20 cellular contexts compared by ENCODE assay signal in genomic region chr1:180218806-180219765, GRCh38. TPM values are rescaled to one million over a fixed set of nuclear protein-coding genes. Genes with fewer than 3 reads are reported as not detected.
"Had no signal": no experiment of that assay in that cellular context is flagged by ENCODE, and none has a peak within 500 bp of the region (broad histone marks: within the 10 kb centered on the region; RNA-seq: fewer than 3 reads in every experiment).

No MANE protein-coding gene starts in this region.

- ATAC-seq: effector memory CD8-positive, alpha-beta T cell; gastroesophageal sphincter; left lung had no signal

- H3K4me1 ChIP-seq: esophagus squamous epithelium, gastroesophageal sphincter, left lung, uterus had no signal

- H3K36me3 Mint-ChIP-seq: immature natural killer cell, naive B cell, type B pancreatic cell had no signal

- H3K27me3 ChIP-seq: uterus had no signal

- H3K27ac Mint-ChIP-seq: dendritic cell treated with granulocyte-macrophage colony-stimulating factor and Interleukin-4, amounts not matched to agents 40 ng/mL and 50 ng/mL, for 4 days; effector memory CD8-positive, alpha-beta T cell; immature natural killer cell; nephron; type B pancreatic cell had no signal

- H3K36me3 ChIP-seq: esophagus squamous epithelium, gastroesophageal sphincter, left lung, neutrophil, uterus had no signal

- H3K4me3 Mint-ChIP-seq: dendritic cell treated with granulocyte-macrophage colony-stimulating factor and Interleukin-4, amounts not matched to agents 40 ng/mL and 50 ng/mL, for 4 days; effector memory CD8-positive, alpha-beta T cell; immature natural killer cell; nephron; type B pancreatic cell had no signal

- H3K9me3 Mint-ChIP-seq: dendritic cell treated with granulocyte-macrophage colony-stimulating factor and Interleukin-4, amounts not matched to agents 40 ng/mL and 50 ng/mL, for 4 days; effector memory CD8-positive, alpha-beta T cell; immature natural killer cell; naive B cell; nephron; type B pancreatic cell had no signal

- FAIRE-seq: colon, keratinocyte, small intestine had no signal

- H3K27ac ChIP-seq: epithelial cell of prostate, esophagus squamous epithelium, gastroesophageal sphincter, left lung, neutrophil, uterus had no signal

- H3K4me1 Mint-ChIP-seq: naive B cell, nephron had no signal

- H3K4me3 ChIP-seq: esophagus squamous epithelium, gastroesophageal sphincter, left lung, lung, uterus had no signal

- DNase-seq: effector memory CD8-positive, alpha-beta T cell; esophagus squamous epithelium; foreskin fibroblast; immature natural killer cell; left lung; mesenchymal stem cell; naive B cell; small intestine; stimulated activated CD4-positive, alpha-beta T cell treated with anti-CD3 and anti-CD28 coated beads, Interleukin-12 subunit alpha, Interleukin-12 subunit beta, amount 100 ng/mL, for 4 hours; stimulated activated naive CD4-positive, alpha-beta T cell treated with Interleukin-2 at 50 U/mL for 16 hours; uterus had no signal

- H3K9me3 ChIP-seq: esophagus squamous epithelium, gastroesophageal sphincter, left lung, neutrophil, uterus had no signal

RNA-seq across cellular contexts. Expression of gene LHX4, which starts 11.0 kb away (rescaled TPM):
- total RNA-seq: gastroesophageal sphincter, uterus had no signal
- polyA plus RNA-seq: keratinocyte had no signal
